Comparison of ENCODE assay signal across 8 cellular contexts in the genomic region with DNA sequence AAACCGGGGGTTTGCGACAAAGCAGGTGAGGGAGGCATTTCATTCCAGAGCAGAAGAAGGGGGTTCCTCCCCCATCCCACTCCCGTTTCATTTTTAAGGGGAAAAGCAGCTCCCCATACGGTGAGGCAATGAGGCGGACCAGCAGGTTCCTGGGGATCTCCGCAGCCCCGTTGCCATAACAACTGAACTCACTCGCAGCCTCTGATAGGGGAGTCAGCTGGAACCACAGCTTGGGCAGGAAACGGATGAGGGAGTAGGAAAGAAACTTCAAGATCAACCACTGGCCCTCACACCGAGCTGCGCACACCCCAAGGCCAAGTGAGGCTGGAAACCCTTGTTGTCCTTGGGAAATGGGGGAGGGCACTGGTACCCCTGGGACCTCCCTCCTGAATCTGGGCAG.
DNase-seq lines count a peak whose midpoint lies in the region; ATAC-seq and TF ChIP-seq lines count a peak whose summit lies in the region.
"Not testable (repeated sequence)": the region's sequence is repeated elsewhere in the genome, so short reads cannot be mapped to it uniquely, and the experiment has no call there.

No MANE protein-coding gene starts in this region.

- intact Hi-C loops in activated CD4-positive, alpha-beta T cell treated with anti-CD3 and anti-CD28 coated beads, Interleukin-2, amount 10 ng/mL, durations not matched to agents 24 days and 14 days (cut with micrococcal nuclease), result not testable (repeated sequence)

- DNase-seq in AML-193 (lab: John Stamatoyannopoulos, UW), result peak; percentile 22 to 34
- DNase-seq in NCI-H748 (lab: John Stamatoyannopoulos, UW; ENCODE audit: unreplicated experiment), result peak; percentile 88
- DNase-seq in activated CD4-positive, alpha-beta T cell treated with anti-CD3 and anti-CD28 coated beads, Interleukin-2, amount 10 ng/mL, durations not matched to agents 24 days and 14 days, result peak; percentile 94
- peak; percentile 69 for DNase-seq in islet precursor cell
- peak; percentile 32 to 47 for DNase-seq in stimulated activated CD4-positive, alpha-beta T cell treated with anti-CD3 and anti-CD28 coated beads, Interleukin-4, amount 100 ng/mL, for 48 hours (ENCODE audit: low read depth in 2 of 2)

- not testable (repeated sequence) for H3K9me3 Mint-ChIP-seq in activated CD4-positive, alpha-beta T cell treated with anti-CD3 and anti-CD28 coated beads, Interleukin-2, amount 10 ng/mL, durations not matched to agents 24 days and 14 days
- H3K9me3 Mint-ChIP-seq in brain, result peaks cover 0 to 11% (median 0%) of the 10 kb centered on the region in 5 experiments

- not testable (repeated sequence) for H3K27me3 Mint-ChIP-seq in activated CD4-positive, alpha-beta T cell treated with anti-CD3 and anti-CD28 coated beads, Interleukin-2, amount 10 ng/mL, durations not matched to agents 24 days and 14 days; brain

- not testable (repeated sequence) for TF ChIP-seq CTCF in brain (conservative IDR thresholded peaks at IDR 0.05)

- peak; percentile 83 for ATAC-seq in GM19025 (IDR thresholded peaks at IDR 0.05; ENCODE audit: low read depth, unreplicated experiment)
- peak; percentile 88 for ATAC-seq in HG03097 (IDR thresholded peaks at IDR 0.05; ENCODE audit: low FRiP score, unreplicated experiment)

- peak overlapping the region; percentile 76 for H3K4me3 Mint-ChIP-seq in activated CD4-positive, alpha-beta T cell treated with anti-CD3 and anti-CD28 coated beads, Interleukin-2, amount 10 ng/mL, durations not matched to agents 24 days and 14 days
- peak overlapping the region; percentile 43 to 76 (median 52) for H3K4me3 Mint-ChIP-seq in brain

- peak overlapping the region; percentile 88 for H3K27ac Mint-ChIP-seq in activated CD4-positive, alpha-beta T cell treated with anti-CD3 and anti-CD28 coated beads, Interleukin-2, amount 10 ng/mL, durations not matched to agents 24 days and 14 days
- peak overlapping the region in 3 of 5 experiments; percentile 80 to 98 (median 90) for H3K27ac Mint-ChIP-seq in brain

- H3K36me3 Mint-ChIP-seq in activated CD4-positive, alpha-beta T cell treated with anti-CD3 and anti-CD28 coated beads, Interleukin-2, amount 10 ng/mL, durations not matched to agents 24 days and 14 days (ENCODE audit: low read depth); brain: not testable (repeated sequence)

- H3K4me1 Mint-ChIP-seq in activated CD4-positive, alpha-beta T cell treated with anti-CD3 and anti-CD28 coated beads, Interleukin-2, amount 10 ng/mL, durations not matched to agents 24 days and 14 days; brain: not testable (repeated sequence)

Comparison
In these comparisons a context has a peak if more than half of its experiments do, and no peak if none do; other contexts are left out.
1. Peak in every context shown above with its lines: DNase-seq and ATAC-seq.
2. DNase-seq: peak in every context shown above with its lines; median percentile 94 in activated CD4-positive, alpha-beta T cell treated with anti-CD3 and anti-CD28 coated beads, Interleukin-2, amount 10 ng/mL, durations not matched to agents 24 days and 14 days; 88 in NCI-H748; 69 in islet precursor cell; 40 in stimulated activated CD4-positive, alpha-beta T cell treated with anti-CD3 and anti-CD28 coated beads, Interleukin-4, amount 100 ng/mL, for 48 hours; 28 in AML-193.